In genomic region chr1:84690397-84691138, GRCh38 we compare ENCODE assay signal across 1 cellular context.
A peak's percentile ranks its signal among the peaks of the same experiment; 100 is the strongest.
TF ChIP-seq lines count a peak whose summit lies in the region.

Gene SSX2IP, minus strand, starts transcription at chr1:84690461. Its CDS starts 19,242 bp downstream, at chr1:84671219.

TF ChIP-seq in HepG2, 621 proteins besides CTCF, POLR2A, EP300 and RAD21 (continued from another document and continues in another):
- TF ChIP-seq ZFP91 (CRISPR knock-in tag; IDR thresholded peaks at IDR 0.05; ENCODE audit: borderline replicate concordance) (no peak; the same call in 1 of the 2 replicates), SKIL (CRISPR knock-in tag; IDR thresholded peaks at IDR 0.05; ENCODE audit: borderline replicate concordance) (no peak), ZBTB42 (CRISPR knock-in tag; IDR thresholded peaks at IDR 0.05) (no peak), NPAS2 (CRISPR knock-in tag; IDR thresholded peaks at IDR 0.05; ENCODE audit: borderline replicate concordance) (no peak), ZMYM3 (CRISPR knock-in tag; IDR thresholded peaks at IDR 0.05) (no peak), HDAC1 (CRISPR knock-in tag; IDR thresholded peaks at IDR 0.05) (peak; percentile 27; the same call in 1 of the 2 replicates), ZNF333 (CRISPR knock-in tag; IDR thresholded peaks at IDR 0.05; ENCODE audit: borderline replicate concordance) (no peak), PHF5A (CRISPR knock-in tag; IDR thresholded peaks at IDR 0.05; ENCODE audit: low read depth, unreplicated experiment) (no peak), CEBPG (CRISPR knock-in tag; IDR thresholded peaks at IDR 0.05) (no peak), CREM (IDR thresholded peaks at IDR 0.05) (peak; percentile 29), CREM (CRISPR knock-in tag; IDR thresholded peaks at IDR 0.05) (no peak), MYC (CRISPR knock-in tag; IDR thresholded peaks at IDR 0.05; ENCODE audit: borderline replicate concordance) (peak; percentile 57; the same call in 1 of the 2 replicates), UBTF (CRISPR knock-in tag; IDR thresholded peaks at IDR 0.05) (peak; percentile 56; the same call in 1 of the 2 replicates), XBP1 (CRISPR knock-in tag; IDR thresholded peaks at IDR 0.05) (no peak), ZSCAN25 (CRISPR knock-in tag; IDR thresholded peaks at IDR 0.05) (0 out of 2 replicates have a peak, but pooled peaks have one; percentile 9), TFDP1 (CRISPR knock-in tag; IDR thresholded peaks at IDR 0.05; ENCODE audit: borderline replicate concordance) (peak; percentile 68; the same call in 1 of the 2 replicates), PTBP1 (IDR thresholded peaks at IDR 0.05; ENCODE audit: low read depth, low read length, poor library complexity, severe bottlenecking) (peak; percentile 84), ZNF362 (CRISPR knock-in tag; IDR thresholded peaks at IDR 0.05; ENCODE audit: borderline replicate concordance) (peak; percentile 70; the same call in 1 of the 2 replicates), ZNF572 (CRISPR knock-in tag; IDR thresholded peaks at IDR 0.05) (no peak), ZNF839 (CRISPR knock-in tag; IDR thresholded peaks at IDR 0.05; ENCODE audit: borderline replicate concordance) (no peak), ARID5B (CRISPR knock-in tag; IDR thresholded peaks at IDR 0.05) (no peak; the same call in 1 of the 2 replicates), REST (IDR thresholded peaks at IDR 0.05; ENCODE audit: borderline replicate concordance in 1 of 2, low read depth in 1 of 2, low read length in 2 of 2) (peak in 1 of 2 experiments; percentile 47; a peak in 1 of 4 replicates), THAP11 (CRISPR knock-in tag; IDR thresholded peaks at IDR 0.05) (peak; percentile 54; the same call in 1 of the 2 replicates), MXD4 (CRISPR knock-in tag; IDR thresholded peaks at IDR 0.05) (no peak), DMAP1 (CRISPR knock-in tag; IDR thresholded peaks at IDR 0.05) (0 out of 2 replicates have a peak, but pooled peaks have one; percentile 27), LCORL (IDR thresholded peaks at IDR 0.05) (no peak), LCORL (CRISPR knock-in tag; IDR thresholded peaks at IDR 0.05) (no peak), ZBTB3 (CRISPR knock-in tag; IDR thresholded peaks at IDR 0.05; ENCODE audit: borderline replicate concordance, low read depth) (no peak), PHF21A (CRISPR knock-in tag; IDR thresholded peaks at IDR 0.05) (peak; percentile 73), POLR2G (IDR thresholded peaks at IDR 0.05; ENCODE audit: low read depth, low read length) (peak; percentile 77), ARID3A (IDR thresholded peaks at IDR 0.05; ENCODE audit: low read depth, low read length) (no peak), ZNF746 (CRISPR knock-in tag; IDR thresholded peaks at IDR 0.05) (no peak), ZNF574 (CRISPR knock-in tag; IDR thresholded peaks at IDR 0.05) (no peak), ZNF224 (CRISPR knock-in tag; IDR thresholded peaks at IDR 0.05) (no peak), HMGA1 (CRISPR knock-in tag; conservative IDR thresholded peaks at IDR 0.05) (no peak), FOSL2 (CRISPR knock-in tag; IDR thresholded peaks at IDR 0.05) (peak; percentile 73), ZSCAN31 (CRISPR knock-in tag; IDR thresholded peaks at IDR 0.05; ENCODE audit: low read depth) (no peak)
